ENCODE assay signal across 18 cellular contexts in the genomic region with DNA sequence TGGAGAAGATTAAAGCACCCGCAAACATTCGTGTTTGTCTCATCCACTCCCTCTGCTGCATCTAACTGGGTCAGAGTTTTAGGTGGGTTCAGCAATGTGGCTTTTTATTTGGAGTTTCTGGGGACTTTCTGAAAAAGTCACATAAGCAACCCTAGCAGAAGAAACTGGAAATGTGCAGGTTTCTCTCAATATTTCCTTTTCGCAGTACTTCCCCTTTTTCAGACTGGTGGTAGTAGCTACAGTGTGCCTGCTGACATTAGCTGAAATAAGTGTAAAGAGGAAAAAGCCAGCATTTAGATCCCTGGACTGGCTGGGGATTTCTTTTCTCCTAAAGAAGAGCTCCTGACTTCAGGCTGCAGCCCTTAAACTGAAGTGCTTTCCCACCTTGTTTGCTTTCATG. TPM values are rescaled to one million over a fixed set of nuclear protein-coding genes. Genes with fewer than 3 reads are reported as not detected.
A peak's percentile ranks its signal among the peaks of the same experiment; 100 is the strongest.
DNase-seq lines count a peak whose midpoint lies in the region; ATAC-seq and TF ChIP-seq lines count a peak whose summit lies in the region.
"Had no signal": no experiment of that assay in that cellular context is flagged by ENCODE, and none has a peak within 500 bp of the region (broad histone marks: within the 10 kb centered on the region; RNA-seq: fewer than 3 reads in every experiment).

No MANE protein-coding gene starts in this region.

- no peaks in the 10 kb centered on the region for H3F3A ChIP-seq in PC-3 (ENCODE audit: low read length, unreplicated experiment)

- H3K36me3 ChIP-seq in PC-3 (ENCODE audit: low read depth, low read length) (no peaks in the 10 kb centered on the region), tibial nerve (no peaks in the 10 kb centered on the region)
- H3K36me3 ChIP-seq: thyroid gland, WERI-Rb-1 had no signal

- no peaks in the 10 kb centered on the region for H3K27me3 ChIP-seq in PC-3 (ENCODE audit: low read length)
- no peaks in the 10 kb centered on the region for H3K27me3 ChIP-seq in tibial nerve
- H3K27me3 ChIP-seq: thyroid gland had no signal

- H3K9me2 ChIP-seq in PC-3 (replicated peaks; ENCODE audit: low read length), result no peaks in the 10 kb centered on the region

- no peak for TF ChIP-seq POLR2A in tibial nerve (IDR thresholded peaks at IDR 0.05)

- no peak overlapping the region for H3K9ac ChIP-seq in PC-3 (ENCODE audit: low read length)

- ATAC-seq in HG03066 (IDR thresholded peaks at IDR 0.05; ENCODE audit: low read depth, unreplicated experiment) (peak; percentile 61), PC-3 (no peak)
- ATAC-seq: activated naive CD4-positive, alpha-beta T cell treated with anti-CD3 and anti-CD28 coated beads, Interleukin-2, amount 50 U/mL, for 72 hours had no signal

- H3K4me3 ChIP-seq in PC-3 (ENCODE audit: low read length) (no peak overlapping the region), tibial nerve (no peak overlapping the region)
- H3K4me3 ChIP-seq: thyroid gland had no signal

- POLR2A ChIA-PET in PC-3 (lab: Charles Lee; ENCODE audit: unreplicated experiment), result no interaction called here

- no peak overlapping the region for H2AFZ ChIP-seq in PC-3 (ENCODE audit: low read length)

- DNase-seq in SIG-M5 treated with dmso at 0.1 percent for 504 hours (lab: John Stamatoyannopoulos, UW; ENCODE audit: unreplicated experiment), result peak; percentile 66
- no peak for DNase-seq in SIG-M5 (lab: John Stamatoyannopoulos, UW)
- peak; percentile 44 for DNase-seq in NOMO-1 treated with DMSO at 0.1 percent for 48 hours (lab: John Stamatoyannopoulos, UW; ENCODE audit: unreplicated experiment)
- no peak for DNase-seq in PC-3
- no peak for DNase-seq in islet precursor cell
- no peak for DNase-seq in tibial nerve (ENCODE audit: low spot score in 2 of 2)
- DNase-seq in posterior vena cava (ENCODE audit: low spot score), result no peak
- DNase-seq: activated CD8-positive, alpha-beta memory T cell treated with anti-CD3 and anti-CD28 coated beads, Interleukin-2, amount 50 U/mL, for 4 hours; Caco-2; glutamatergic neuron; NCI-H446; stimulated activated CD4-positive, alpha-beta T cell treated with anti-CD3 and anti-CD28 coated beads, Interleukin-15, amount 100 ng/mL, for 24 hours; thyroid gland; WERI-Rb-1 had no signal

- H3K9me3 ChIP-seq in PC-3 (ENCODE audit: low read length) (no peaks in the 10 kb centered on the region), tibial nerve (no peaks in the 10 kb centered on the region)
- H3K9me3 ChIP-seq: Caco-2, thyroid gland had no signal

- H3K79me2 ChIP-seq in PC-3 (ENCODE audit: low read length), result no peaks in the 10 kb centered on the region

- TF ChIP-seq CTCF in PC-3 (conservative IDR thresholded peaks at IDR 0.05; ENCODE audit: low read depth, low read length) (no peak), tibial nerve (IDR thresholded peaks at IDR 0.05) (no peak)

- CTCF ChIA-PET in PC-3 (lab: Charles Lee), result no interaction called here

- intact Hi-C loops in PC-3 (cut with micrococcal nuclease), result no loop called here
- intact Hi-C loops in posterior vena cava (cut with DNase I), result no loop called here

- no peak overlapping the region for H3K27ac ChIP-seq in PC-3 (ENCODE audit: low read length)
- no peak overlapping the region for H3K27ac ChIP-seq in tibial nerve
- H3K27ac ChIP-seq: thyroid gland, WERI-Rb-1 had no signal

- TF ChIP-seq EP300 in tibial nerve (IDR thresholded peaks at IDR 0.05), result no peak

- H3K4me1 ChIP-seq in PC-3 (ENCODE audit: insufficient read depth, low read length), result no peaks in the 10 kb centered on the region
- H3K4me1 ChIP-seq in tibial nerve, result peaks cover 0 to 4% (median 0%) of the 10 kb centered on the region in 4 donors
- H3K4me1 ChIP-seq: Caco-2 had no signal

- no peak overlapping the region for H3K4me2 ChIP-seq in PC-3 (ENCODE audit: low read length)

- WGBS in tibial nerve, 2 donors, result 75 to 86% methylated on average over 3 of the region's 3 CpGs

- no peaks in the 10 kb centered on the region for H4K20me1 ChIP-seq in PC-3 (ENCODE audit: low read length)

- no TSS peak for BruUV-seq in PC-3 (replicated peaks; lab: Mats Ljungman, UMichigan)

RNA-seq across cellular contexts. Expression of gene OLFM4, which starts 15.9 kb away (rescaled TPM):
- total RNA-seq in PC-3 (2014; rRNA removed), result not detected in 2 replicates
- total RNA-seq in tibial nerve, result 1 to 10 TPM in 3 of 4 donors, under 1 TPM in 1; 0.90 to 2.0 (median 1.4) TPM
- under 1 TPM; 0.19 to 0.51 TPM for total RNA-seq in posterior vena cava
- total RNA-seq: A172; activated naive CD4-positive, alpha-beta T cell treated with anti-CD3 and anti-CD28 coated beads, Interleukin-2, amount 50 U/mL, for 72 hours; Caco-2; pulmonary artery endothelial cell had no signal

Comparison
In these comparisons a context has a peak if more than half of its experiments do, and no peak if none do; other contexts are left out.
1. DNase-seq: peak in SIG-M5 treated with dmso at 0.1 percent for 504 hours (single experiment) and NOMO-1 treated with DMSO at 0.1 percent for 48 hours (single experiment); none in SIG-M5 (single experiment), PC-3 (single experiment), islet precursor cell (single experiment), tibial nerve (0 of 2) and posterior vena cava (single experiment).